In genomic region chr16:88360999-88361398, GRCh38 we compare ENCODE assay signal across 1 cellular context.
TF ChIP-seq lines count a peak whose summit lies in the region.

No MANE protein-coding gene starts in this region.

TF ChIP-seq in K562, 482 proteins besides CTCF, POLR2A, EP300 and RAD21 (continued from another document):
- TF ChIP-seq THAP12 (CRISPR knock-in tag; IDR thresholded peaks at IDR 0.05), result no peak
